Comparison of ENCODE assay signal across 7 cellular contexts in genomic region chr1:81803423-81804103, GRCh38. TPM values are rescaled to one million over a fixed set of nuclear protein-coding genes. Genes with fewer than 3 reads are reported as not detected.
DNase-seq lines count a peak whose midpoint lies in the region; FAIRE-seq and TF ChIP-seq lines count a peak whose summit lies in the region.

No MANE protein-coding gene starts in this region.

- H3K36me3 ChIP-seq in astrocyte (ENCODE audit: insufficient read depth, low read length) (no peaks in the 10 kb centered on the region), subcutaneous abdominal adipose tissue (ENCODE audit: control insufficient read depth in 5 of 5, insufficient read depth in 5 of 5, low read length in 5 of 5) (no peaks in the 10 kb centered on the region)

- peak overlapping the region; percentile 97 for H3K4me2 ChIP-seq in astrocyte (ENCODE audit: low read length)

- H3K27me3 ChIP-seq in astrocyte (ENCODE audit: insufficient read depth, low read length) (no peaks in the 10 kb centered on the region), subcutaneous abdominal adipose tissue (ENCODE audit: control insufficient read depth in 5 of 5, insufficient read depth in 4 of 5, low read length in 5 of 5) (no peaks in the 10 kb centered on the region)

- H3K27ac Mint-ChIP-seq in astrocyte (ENCODE audit: unreplicated experiment) = peak overlapping the region; percentile 92

- H3K4me3 ChIP-seq in astrocyte (ENCODE audit: insufficient read depth, low read depth, low read length) (peak overlapping the region; percentile 81), iPS-18c (ENCODE audit: insufficient read depth, low read depth, low read length) (peak overlapping the region; percentile 90), subcutaneous abdominal adipose tissue (ENCODE audit: low read depth in 1 of 5, low read length in 5 of 5) (peak overlapping the region; percentile 67 to 97 (median 89))

- peaks cover 17% of the 10 kb centered on the region for H4K20me1 ChIP-seq in astrocyte (ENCODE audit: insufficient read depth, low read length)

- peak overlapping the region; percentile 93 for H2AFZ ChIP-seq in astrocyte (ENCODE audit: low read depth, low read length)

- H3K79me2 ChIP-seq in astrocyte (ENCODE audit: insufficient read depth, low read length) = peaks cover 31% of the 10 kb centered on the region

- H3K4me1 ChIP-seq in astrocyte (ENCODE audit: insufficient read depth, low read length) = peaks cover 5% of the 10 kb centered on the region
- H3K4me1 ChIP-seq in subcutaneous abdominal adipose tissue (ENCODE audit: control insufficient read depth in 5 of 5, insufficient read depth in 5 of 5, low read length in 5 of 5) = peaks cover 2 to 40% (median 28%) of the 10 kb centered on the region in 5 donors

- peak overlapping the region; percentile 93 for H3K4me3 Mint-ChIP-seq in astrocyte (ENCODE audit: unreplicated experiment)

- in situ Hi-C loops in G401 (cut with HindIII; ENCODE audit: low sequenced_read_pairs) = no loop called here

- H3K9ac ChIP-seq in astrocyte (ENCODE audit: low read length) = peak overlapping the region; percentile 84
- peak overlapping the region; percentile 29 to 85 (median 79) for H3K9ac ChIP-seq in subcutaneous abdominal adipose tissue (ENCODE audit: low read length in 5 of 5)

- no peaks in the 10 kb centered on the region for H3K27me3 Mint-ChIP-seq in astrocyte (ENCODE audit: low read depth, unreplicated experiment)

- H3K9me3 ChIP-seq in astrocyte (ENCODE audit: insufficient read depth, low read depth, low read length) = no peaks in the 10 kb centered on the region
- H3K9me3 ChIP-seq in iPS-18c (ENCODE audit: control insufficient read depth, insufficient read depth, low read length) = no peaks in the 10 kb centered on the region
- no peaks in the 10 kb centered on the region for H3K9me3 ChIP-seq in subcutaneous abdominal adipose tissue (ENCODE audit: control insufficient read depth in 5 of 5, low read length in 5 of 5)

- no peak for TF ChIP-seq CTCF in astrocyte (IDR thresholded peaks at IDR 0.05; ENCODE audit: insufficient read depth, low read depth, low read length)

- H3K27ac ChIP-seq in astrocyte (ENCODE audit: low read depth, low read length) (no peak overlapping the region), subcutaneous abdominal adipose tissue (ENCODE audit: low read depth, low read length) (peak overlapping the region; percentile 97)

- DNase-seq in HT1080 (ENCODE audit: low read depth) (peak; percentile 48), astrocyte (ENCODE audit: low read depth) (peak; percentile 6), G401 (ENCODE audit: low spot score) (no peak), NCI-H146 (lab: John Stamatoyannopoulos, UW) (no peak), LoVo (ENCODE audit: low spot score) (no peak)

- H3K9me3 Mint-ChIP-seq in astrocyte (ENCODE audit: unreplicated experiment) = no peaks in the 10 kb centered on the region

- peaks cover 22% of the 10 kb centered on the region for H3K4me1 Mint-ChIP-seq in astrocyte (ENCODE audit: low read depth, unreplicated experiment)

- no peaks in the 10 kb centered on the region for H3K36me3 Mint-ChIP-seq in astrocyte (ENCODE audit: low read depth, unreplicated experiment)

- no peak for FAIRE-seq in astrocyte (lab: Jason Lieb, UNC)

RNA-seq across cellular contexts. Expression of gene ADGRL2, which starts 2.8 kb away (rescaled TPM):
- 21.6 and 27.2 TPM in 2 replicates for total RNA-seq in HT1080 (2014; rRNA removed; shearing (Covaris generic))
- 24.7 and 33.4 TPM in 2 replicates for polyA plus RNA-seq in HT1080 (2015; cell fraction: cytosol; rRNA removed)
- polyA plus RNA-seq in HT1080 (2015; cell fraction: nucleus; rRNA removed) = 34.7 and 39.7 TPM in 2 replicates
- total RNA-seq in astrocyte = 103 and 126 TPM in 2 replicates
- not detected in 2 replicates for total RNA-seq in G401 (2014; rRNA removed; shearing (Covaris generic))

Comparison
In these comparisons a context has a peak if more than half of its experiments do, and no peak if none do; other contexts are left out.
1. DNase-seq: peak in HT1080 (single experiment) and astrocyte (single experiment); none in G401 (single experiment), NCI-H146 (single experiment) and LoVo (single experiment).
2. RNA of gene ADGRL2, which starts 2.8 kb away (total RNA-seq): 103 to 126 TPM in astrocyte and 21.6 to 27.2 TPM in HT1080; not detected in G401; every median in the first group is over 10 times any median in the second.
3. Peak in every context shown above with its lines, with median percentiles within 50 percentile points of each other: H3K4me3 ChIP-seq.